ENCODE assay signal across 8 cellular contexts in genomic region chr7:16422100-16422430, GRCh38. TPM values are rescaled to one million over a fixed set of nuclear protein-coding genes. Genes with fewer than 3 reads are reported as not detected.
DNase-seq lines count a peak whose midpoint lies in the region; ATAC-seq and TF ChIP-seq lines count a peak whose summit lies in the region.

No MANE protein-coding gene starts in this region.

- POLR2A ChIA-PET in CD4-positive, alpha-beta memory T cell (lab: Charles Lee; ENCODE audit: partially characterized antibody): interaction anchor here (1.9 to 2.7 kb wide), 3 partner anchors 33 to 876 kb away, joined by 5 to 21 read pairs (median 5); partner anchors contain the start of genes AHR, ANKMY2 and BZW2

- CTCF ChIA-PET in CD4-positive, alpha-beta memory T cell (lab: Charles Lee; ENCODE audit: partially characterized antibody): interaction anchor here (2.1 to 6.0 kb wide), 3 partner anchors 11 to 143 kb away, joined by 8 to 60 read pairs (median 15); no protein-coding TSS in a partner anchor

- peaks cover 15% of the 10 kb centered on the region for H3K4me1 ChIP-seq in CD4-positive, alpha-beta memory T cell (ENCODE audit: insufficient read depth, low read length)

- peak overlapping the region; percentile 47 to 70 (median 61) for H3K4me3 Mint-ChIP-seq in CD4-positive, alpha-beta memory T cell
- peak overlapping the region; percentile 76 for H3K4me3 Mint-ChIP-seq in nephron progenitor cell

- H3K27ac ChIP-seq in CD4-positive, alpha-beta memory T cell (ENCODE audit: low read depth, low read length): no peak overlapping the region

- H3K36me3 Mint-ChIP-seq in CD4-positive, alpha-beta memory T cell: peaks cover 0 to 3% of the 10 kb centered on the region in 2 donors
- no peaks in the 10 kb centered on the region for H3K36me3 Mint-ChIP-seq in nephron progenitor cell (ENCODE audit: low read depth)

- peak overlapping the region in 6 of 7 donors; percentile 16 to 74 (median 42) for H3K27ac Mint-ChIP-seq in CD4-positive, alpha-beta memory T cell
- no peak overlapping the region for H3K27ac Mint-ChIP-seq in nephron progenitor cell

- no peaks in the 10 kb centered on the region for H3K9me3 Mint-ChIP-seq in CD4-positive, alpha-beta memory T cell
- peaks cover 8% of the 10 kb centered on the region for H3K9me3 Mint-ChIP-seq in nephron progenitor cell

- H3K4me1 Mint-ChIP-seq in CD4-positive, alpha-beta memory T cell: peaks cover 10 to 28% (median 18%) of the 10 kb centered on the region in 4 donors
- H3K4me1 Mint-ChIP-seq in nephron progenitor cell: peaks cover 22% of the 10 kb centered on the region

- H3K9me3 ChIP-seq in CD4-positive, alpha-beta memory T cell (ENCODE audit: control insufficient read depth in 1 of 2, low read length in 2 of 2): no peaks in the 10 kb centered on the region

- TF ChIP-seq CTCF in NB4 (IDR thresholded peaks at IDR 0.05; ENCODE audit: low read depth, low read length) (no peak), nephron progenitor cell (IDR thresholded peaks at IDR 0.05) (no peak)

- ATAC-seq in esophagus mucosa (no peak), GM18870 (IDR thresholded peaks at IDR 0.05; ENCODE audit: unreplicated experiment) (no peak)

- H3K4me3 ChIP-seq in CD4-positive, alpha-beta memory T cell (ENCODE audit: low read length in 2 of 2): no peak overlapping the region
- H3K4me3 ChIP-seq in NB4 (ENCODE audit: low read depth, low read length): peak overlapping the region; percentile 72

- no peak for DNase-seq in CD4-positive, alpha-beta memory T cell
- DNase-seq in NB4 (ENCODE audit: low read depth) (peak; percentile 55), dedifferentiated amniotic fluid mesenchymal stem cell (ENCODE audit: extremely low spot score) (peak; percentile 26), nephron progenitor cell (no peak), RKO (ENCODE audit: low spot score) (no peak), cerebellar nuclear complex (lab: John Stamatoyannopoulos, UW) (no peak)

- peaks cover 0 to 8% of the 10 kb centered on the region in 2 donors for H3K27me3 Mint-ChIP-seq in CD4-positive, alpha-beta memory T cell
- H3K27me3 Mint-ChIP-seq in nephron progenitor cell (ENCODE audit: low read depth, poor library complexity): peaks cover 12% of the 10 kb centered on the region

- intact Hi-C loops in CD4-positive, alpha-beta memory T cell (cut with micrococcal nuclease): no loop called here

- no peak for TF ChIP-seq POLR2A in NB4 (IDR thresholded peaks at IDR 0.05; ENCODE audit: extremely low read depth, insufficient read length)

- H3K36me3 ChIP-seq in CD4-positive, alpha-beta memory T cell (ENCODE audit: insufficient read depth, low read length): no peaks in the 10 kb centered on the region

- no peaks in the 10 kb centered on the region for H3K27me3 ChIP-seq in CD4-positive, alpha-beta memory T cell (ENCODE audit: insufficient read depth, low read length)

RNA-seq across cellular contexts. Expression of gene CRPPA, which starts 0.7 kb away (rescaled TPM):
- 1 to 10 TPM; 1.1 to 1.3 TPM for total RNA-seq in CD4-positive, alpha-beta memory T cell
- polyA plus RNA-seq in CD4-positive, alpha-beta memory T cell: under 1 TPM; 0.26 to 0.87 TPM
- 0.80 TPM for total RNA-seq in esophagus mucosa

RNA-seq across cellular contexts. Expression of gene SOSTDC1, which starts 43.5 kb away (rescaled TPM):
- total RNA-seq in CD4-positive, alpha-beta memory T cell: not detected
- polyA plus RNA-seq in CD4-positive, alpha-beta memory T cell: not detected
- 1.9 TPM for total RNA-seq in esophagus mucosa

Comparison
In these comparisons a context has a peak if more than half of its experiments do, and no peak if none do; other contexts are left out.
1. DNase-seq: peak in NB4 (single experiment) and dedifferentiated amniotic fluid mesenchymal stem cell (single experiment); none in CD4-positive, alpha-beta memory T cell (0 of 5), nephron progenitor cell (single experiment), RKO (single experiment) and cerebellar nuclear complex (0 of 2).